In genomic region chr9:129666575-129666974, GRCh38 we compare ENCODE assay signal across 15 cellular contexts. TPM values are rescaled to one million over a fixed set of nuclear protein-coding genes. Genes with fewer than 3 reads are reported as not detected.
DNase-seq lines count a peak whose midpoint lies in the region; ATAC-seq and TF ChIP-seq lines count a peak whose summit lies in the region.
"Had no signal": no experiment of that assay in that cellular context is flagged by ENCODE, and none has a peak within 500 bp of the region (broad histone marks: within the 10 kb centered on the region; RNA-seq: fewer than 3 reads in every experiment).

No MANE protein-coding gene starts in this region.

- H3K27ac ChIP-seq in SK-N-SH (ENCODE audit: low read depth in 2 of 2, low read length in 1 of 2) (peak overlapping the region in 1 of 2 experiments; percentile 44; a peak in 1 of 4 replicates), lower lobe of right lung (no peak overlapping the region), tibial nerve (peak overlapping the region in 1 of 4 donors; percentile 66), spleen (no peak overlapping the region)
- H3K27ac ChIP-seq: 22Rv1, cardiac muscle cell had no signal

- TF ChIP-seq CTCF in SK-N-SH (IDR thresholded peaks at IDR 0.05) (no peak), astrocyte of the cerebellum (IDR thresholded peaks at IDR 0.05; ENCODE audit: low read depth, low read length, missing control alignments) (no peak), lower lobe of right lung (IDR thresholded peaks at IDR 0.05) (no peak), tibial nerve (IDR thresholded peaks at IDR 0.05) (no peak), spleen (IDR thresholded peaks at IDR 0.05 in 8 of 11, conservative IDR thresholded peaks at IDR 0.05 in 3 of 11) (no peak)

- H3K4me3 ChIP-seq in SK-N-SH (ENCODE audit: low read depth in 2 of 2, low read length in 1 of 2) (peak overlapping the region in 1 of 2 experiments; percentile 51; a peak in 2 of 4 replicates), astrocyte of the cerebellum (ENCODE audit: low read depth, low read length) (peak overlapping the region; percentile 30), lower lobe of right lung (peak overlapping the region; percentile 30), tibial nerve (peak overlapping the region in 3 of 4 donors; percentile 2 to 59 (median 35)), spleen (peak overlapping the region in 1 of 8 donors; percentile 68)
- H3K4me3 ChIP-seq: cardiac muscle cell had no signal

- no peaks in the 10 kb centered on the region for H3K79me2 ChIP-seq in SK-N-SH (ENCODE audit: insufficient read depth)

- peaks cover 0 to 15% of the 10 kb centered on the region in 2 experiments; a peak in 1 of 4 replicates for H3K4me1 ChIP-seq in SK-N-SH (ENCODE audit: control insufficient read depth in 1 of 2, insufficient read depth in 2 of 2, low read depth in 1 of 2, low read length in 1 of 2)
- H3K4me1 ChIP-seq in lower lobe of right lung, result peaks cover 3% of the 10 kb centered on the region
- H3K4me1 ChIP-seq in tibial nerve, result peaks cover 0 to 36% (median 4%) of the 10 kb centered on the region in 4 donors
- peaks cover 0 to 23% (median 18%) of the 10 kb centered on the region in 6 donors for H3K4me1 ChIP-seq in spleen

- TF ChIP-seq RAD21 in SK-N-SH (IDR thresholded peaks at IDR 0.05; ENCODE audit: low read length), result no peak

- in situ Hi-C loops in astrocyte of the cerebellum (cut with HindIII; ENCODE audit: low sequenced_read_pairs), result no loop called here

- peaks cover 3% of the 10 kb centered on the region for H3F3A ChIP-seq in SK-N-SH (replicated peaks; ENCODE audit: insufficient read depth)

- TF ChIP-seq EP300 in SK-N-SH (IDR thresholded peaks at IDR 0.05; ENCODE audit: borderline replicate concordance in 1 of 2, low read depth in 1 of 2, low read length in 1 of 2) (no peak), tibial nerve (IDR thresholded peaks at IDR 0.05) (no peak)

- CTCF ChIA-PET in SK-N-SH (lab: Yijun Ruan, JAX), result interaction anchor here (0.9 to 2.2 kb wide), 4 partner anchors 9 to 124 kb away, joined by 3 to 5 read pairs (median 4); no protein-coding TSS in a partner anchor

- no peaks in the 10 kb centered on the region for H3K9me2 ChIP-seq in SK-N-SH

- no peak overlapping the region for H3K4me2 ChIP-seq in SK-N-SH

- H3K36me3 ChIP-seq in SK-N-SH (replicated peaks in 1 of 2; ENCODE audit: control insufficient read depth in 1 of 2, insufficient read depth in 2 of 2, low read length in 1 of 2) (no peaks in the 10 kb centered on the region), lower lobe of right lung (no peaks in the 10 kb centered on the region), tibial nerve (no peaks in the 10 kb centered on the region), spleen (no peaks in the 10 kb centered on the region)
- H3K36me3 ChIP-seq: cardiac muscle cell had no signal

- WGBS in SK-N-SH (ENCODE audit: low lambda C conversion rate), result 39% methylated on average over 9 of the region's 13 CpGs
- 28 to 40% methylated on average over 9 to 13 of the region's 13 CpGs for WGBS in tibial nerve, 2 donors
- 31 to 39% (median 36%) methylated on average over 10 to 13 of the region's 13 CpGs for WGBS in spleen, 5 donors

- no peak for TF ChIP-seq POLR2A in tibial nerve (IDR thresholded peaks at IDR 0.05)
- TF ChIP-seq POLR2A in spleen (IDR thresholded peaks at IDR 0.05), result no peak

- H3K9me3 ChIP-seq in SK-N-SH (no peaks in the 10 kb centered on the region), lower lobe of right lung (no peaks in the 10 kb centered on the region), tibial nerve (no peaks in the 10 kb centered on the region), spleen (no peaks in the 10 kb centered on the region)

- intact Hi-C loops in lower lobe of right lung (cut with DNase I) (no loop called here), spleen (cut with DNase I; ENCODE audit: low total_unique reads) (no loop called here)

- no peak overlapping the region for H3K9ac ChIP-seq in SK-N-SH

- DNase-seq in SK-N-SH (peak; percentile 70), astrocyte of the cerebellum (ENCODE audit: low read depth) (no peak), lower lobe of right lung (no peak), tibial nerve (ENCODE audit: low spot score in 2 of 2) (no peak), spleen (no peak), activated T-cell treated with anti-CD3 and anti-CD28 coated beads for 4 hours (no peak)
- DNase-seq: activated CD4-positive, alpha-beta T cell treated with anti-CD3 and anti-CD28 coated beads, Interleukin-2, amount 50 U/mL, for 4 hours; NCI-H1105 treated with DMSO at 0.1 percent for 48 hours; stimulated activated naive CD8-positive, alpha-beta T cell treated with anti-CD3 and anti-CD28 coated beads, Interleukin-15, amount 100 ng/mL, for 72 hours had no signal

- no peak overlapping the region for H2AFZ ChIP-seq in SK-N-SH (ENCODE audit: low read depth)

- H3K27me3 ChIP-seq in SK-N-SH (ENCODE audit: insufficient read depth) (no peaks in the 10 kb centered on the region), lower lobe of right lung (ENCODE audit: low read depth) (peaks cover 36% of the 10 kb centered on the region), tibial nerve (peaks cover 0 to 48% of the 10 kb centered on the region in 2 donors), spleen (replicated peaks in 1 of 7) (peaks cover 0 to 72% (median 30%) of the 10 kb centered on the region in 7 donors)

- POLR2A ChIA-PET in SK-N-SH (lab: Yijun Ruan, JAX), result interaction anchor here (0.6 kb wide), 1 partner anchor 9 kb away, joined by 3 read pairs; no protein-coding TSS in a partner anchor

- no peaks in the 10 kb centered on the region for H4K20me1 ChIP-seq in SK-N-SH (ENCODE audit: insufficient read depth)

- ATAC-seq in SK-N-SH treated with all-trans-retinoic acid at 6 μM for 48 hours (no peak), lower lobe of right lung (no peak), GM21723 (IDR thresholded peaks at IDR 0.05; ENCODE audit: unreplicated experiment) (no peak)

TF ChIP-seq in SK-N-SH, 30 proteins besides CTCF, POLR2A, EP300 and RAD21 (continues in another document):
- TF ChIP-seq EZH2phosphoT487 (IDR thresholded peaks at IDR 0.05; ENCODE audit: borderline replicate concordance, low read depth) (no peak), MEF2A (IDR thresholded peaks at IDR 0.05; ENCODE audit: borderline replicate concordance, low read depth) (no peak), USF2 (IDR thresholded peaks at IDR 0.05; ENCODE audit: borderline replicate concordance, low read depth, low read length) (no peak), SIN3A (IDR thresholded peaks at IDR 0.05; ENCODE audit: borderline replicate concordance, low read depth, low read length) (no peak), SMC3 (IDR thresholded peaks at IDR 0.05; ENCODE audit: low read depth, low read length) (no peak), CHD2 (IDR thresholded peaks at IDR 0.05; ENCODE audit: low read length, partially characterized antibody) (no peak)

TF ChIP-seq in SK-N-SH treated with all-trans-retinoic acid at 6 μM for 48 hours, 23 proteins besides CTCF, POLR2A, EP300 and RAD21 (continues in another document):
- TF ChIP-seq ZC3H10 (CRISPR knock-in tag; IDR thresholded peaks at IDR 0.05) (no peak), PATZ1 (CRISPR knock-in tag; IDR thresholded peaks at IDR 0.05; ENCODE audit: borderline replicate concordance) (no peak), ZFP3 (CRISPR knock-in tag; IDR thresholded peaks at IDR 0.05) (no peak)

RNA-seq across cellular contexts. Expression of gene PRRX2, which starts 1.1 kb away (rescaled TPM):
- polyA plus RNA-seq in SK-N-SH (2012; rRNA removed) (0.83 and 0.84 TPM in 2 replicates), spleen (1 to 10 TPM in 1 of 3 donors, under 1 TPM in 2; 0.32 to 1.5 (median 0.83) TPM)
- 0.51 and 1.2 TPM in 2 replicates for polyA plus RNA-seq in SK-N-SH (2012; cell fraction: cytosol; rRNA removed)
- 0.37 and 0.70 TPM in 2 replicates for polyA plus RNA-seq in SK-N-SH (2012; cell fraction: nucleus; rRNA removed)
- total RNA-seq in lower lobe of right lung (2.5 TPM), tibial nerve (10 to 100 TPM in 3 of 4 donors, 1 to 10 TPM in 1; 9.6 to 32.1 (median 14.9) TPM), spleen (under 1 TPM in 2 of 7 donors, not detected in 5; 0.47 to 0.54 TPM)
- total RNA-seq: pulmonary artery endothelial cell had no signal
- polyA plus RNA-seq: IgD-negative memory B cell had no signal

RNA-seq across cellular contexts. Expression of gene ASB6, which starts 24.6 kb away (rescaled TPM):
- polyA plus RNA-seq in SK-N-SH (2012; rRNA removed) (35.9 and 37.5 TPM in 2 replicates), spleen (10 to 100 TPM; 11.5 to 23.2 (median 17.8) TPM)
- polyA plus RNA-seq in SK-N-SH (2012; cell fraction: cytosol; rRNA removed), result 14.2 and 23.9 TPM in 2 replicates
- 89.7 and 96.2 TPM in 2 replicates for polyA plus RNA-seq in SK-N-SH (2012; cell fraction: nucleus; rRNA removed)
- total RNA-seq in lower lobe of right lung (14.6 TPM), tibial nerve (10 to 100 TPM; 14.9 to 25.5 (median 22.4) TPM), spleen (10 to 100 TPM; 17.2 to 30.8 (median 22.3) TPM)

RNA-seq across cellular contexts. Expression of gene NTMT1, which starts 40.6 kb away (rescaled TPM):
- polyA plus RNA-seq in SK-N-SH (2012; rRNA removed) (75.0 and 78.3 TPM in 2 replicates), spleen (10 to 100 TPM; 24.8 to 50.5 (median 39.1) TPM)
- polyA plus RNA-seq in SK-N-SH (2012; cell fraction: cytosol; rRNA removed), result 44.3 and 62.6 TPM in 2 replicates
- polyA plus RNA-seq in SK-N-SH (2012; cell fraction: nucleus; rRNA removed), result 44.8 and 47.5 TPM in 2 replicates
- total RNA-seq in lower lobe of right lung (25.1 TPM), tibial nerve (10 to 100 TPM; 23.9 to 30.6 (median 27.5) TPM), spleen (10 to 100 TPM; 22.8 to 49.3 (median 35.8) TPM)

RNA-seq across cellular contexts. Expression of gene C9orf50, which starts 45.7 kb away (rescaled TPM):
- polyA plus RNA-seq in SK-N-SH (2012; rRNA removed) (0.24 and 0.30 TPM in 2 replicates), spleen (under 1 TPM; 0.12 to 0.46 (median 0.16) TPM)
- polyA plus RNA-seq in SK-N-SH (2012; cell fraction: cytosol; rRNA removed), result 0.17 and 0.34 TPM in 2 replicates
- polyA plus RNA-seq in SK-N-SH (2012; cell fraction: nucleus; rRNA removed), result 1.0 and 1.2 TPM in 2 replicates
- total RNA-seq in lower lobe of right lung (not detected), tibial nerve (1 to 10 TPM in 3 of 4 donors, under 1 TPM in 1; 0.90 to 1.7 (median 1.3) TPM), spleen (under 1 TPM in 1 of 7 donors, not detected in 6; 0.22 TPM)
- total RNA-seq: pulmonary artery endothelial cell had no signal
- polyA plus RNA-seq: IgD-negative memory B cell had no signal
